ENCODE assay signal across 1 cellular context in the genomic region with DNA sequence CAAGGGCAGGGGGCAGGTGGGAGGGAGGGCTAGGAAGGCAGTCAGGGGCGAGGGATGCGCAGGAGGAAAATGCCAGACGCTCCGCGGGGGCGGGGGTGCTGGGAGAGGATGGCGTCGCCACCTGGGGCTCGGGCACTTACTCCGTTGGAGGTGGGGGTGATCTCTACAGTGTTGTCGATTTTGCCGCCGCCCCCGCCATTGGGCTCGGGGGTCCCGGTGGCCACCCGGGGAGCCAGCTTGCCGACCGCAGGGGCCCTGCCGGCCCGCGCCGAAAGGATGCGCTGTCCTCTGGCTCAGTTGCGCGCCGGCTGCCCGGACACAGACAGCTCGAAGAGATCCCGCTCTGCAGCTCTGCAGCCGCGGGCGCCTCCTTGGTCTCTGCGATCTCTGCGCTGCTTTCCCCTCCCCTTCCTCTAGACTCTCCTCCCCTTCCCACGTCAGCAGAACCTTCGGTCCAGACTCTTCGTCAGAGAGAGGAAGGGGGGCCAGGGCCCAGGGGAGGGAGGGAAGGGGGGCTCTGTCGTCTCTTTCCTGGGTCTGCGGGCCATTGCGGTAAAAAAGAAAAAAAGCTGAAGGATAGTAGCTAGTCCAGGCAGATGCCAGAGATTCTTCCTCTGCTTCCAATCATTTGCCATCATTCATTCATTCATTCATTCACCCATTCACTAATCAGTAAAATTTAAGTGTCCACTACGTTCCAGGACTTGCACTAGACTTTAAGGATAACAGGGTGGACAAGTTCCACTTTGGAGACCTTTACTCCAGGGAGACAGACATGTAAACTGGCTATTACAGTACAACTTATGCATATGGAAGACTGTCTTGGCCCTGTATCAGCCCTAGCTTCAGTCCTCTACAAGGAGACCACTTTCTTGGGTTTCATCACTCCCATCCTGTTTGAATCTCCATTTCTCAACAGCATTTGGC.
TF ChIP-seq lines count a peak whose summit lies in the region.

Gene SLC22A17 (minus strand): TSS at position 382 of the 927 bp plus-strand sequence.

TF ChIP-seq in HepG2, 621 proteins besides CTCF, POLR2A, EP300 and RAD21 (continued from another document and continues in another):
- TF ChIP-seq ZNF704 (CRISPR knock-in tag; IDR thresholded peaks at IDR 0.05; ENCODE audit: borderline replicate concordance) (no peak), NCOA5 (CRISPR knock-in tag; IDR thresholded peaks at IDR 0.05) (no peak), ARID5B (CRISPR knock-in tag; IDR thresholded peaks at IDR 0.05) (no peak), HNRNPL (IDR thresholded peaks at IDR 0.05; ENCODE audit: low read depth, low read length) (no peak), ATF7 (IDR thresholded peaks at IDR 0.05) (no peak), ATF7 (CRISPR knock-in tag; IDR thresholded peaks at IDR 0.05) (no peak), ZNF766 (CRISPR knock-in tag; IDR thresholded peaks at IDR 0.05; ENCODE audit: borderline replicate concordance) (no peak), USF2 (IDR thresholded peaks at IDR 0.05; ENCODE audit: low read depth, low read length) (no peak), USF2 (CRISPR knock-in tag; IDR thresholded peaks at IDR 0.05; ENCODE audit: borderline replicate concordance) (no peak), ZNF674 (CRISPR knock-in tag; IDR thresholded peaks at IDR 0.05; ENCODE audit: low read depth) (no peak), HOXA9 (CRISPR knock-in tag; IDR thresholded peaks at IDR 0.05; ENCODE audit: borderline replicate concordance) (0 out of 2 replicates have a peak, but pooled peaks have one; percentile 50), HMG20B (CRISPR knock-in tag; conservative IDR thresholded peaks at IDR 0.05) (no peak), ZNF775 (CRISPR knock-in tag; IDR thresholded peaks at IDR 0.05; ENCODE audit: borderline replicate concordance) (no peak), SP4 (CRISPR knock-in tag; IDR thresholded peaks at IDR 0.05) (0 out of 2 replicates have a peak, but pooled peaks have one; percentile 18), ZFP37 (CRISPR knock-in tag; IDR thresholded peaks at IDR 0.05; ENCODE audit: borderline replicate concordance) (no peak), POLR2AphosphoS5 (IDR thresholded peaks at IDR 0.05; ENCODE audit: low read depth, low read length) (no peak), RFXANK (CRISPR knock-in tag; IDR thresholded peaks at IDR 0.05) (no peak), ZBTB7B (CRISPR knock-in tag; IDR thresholded peaks at IDR 0.05) (no peak), RBFOX2 (IDR thresholded peaks at IDR 0.05; ENCODE audit: low read depth, low read length) (no peak), NONO (IDR thresholded peaks at IDR 0.05) (no peak), NONO (CRISPR knock-in tag; conservative IDR thresholded peaks at IDR 0.05) (no peak), ESRRA (CRISPR knock-in tag; IDR thresholded peaks at IDR 0.05; ENCODE audit: low read depth) (no peak), SRSF4 (IDR thresholded peaks at IDR 0.05; ENCODE audit: low read depth, low read length, poor library complexity, severe bottlenecking) (no peak), ZNF282 (IDR thresholded peaks at IDR 0.05; ENCODE audit: partially characterized antibody) (no peak), SYNCRIP (IDR thresholded peaks at IDR 0.05; ENCODE audit: insufficient read depth, low read depth, low read length) (no peak), DMTF1 (CRISPR knock-in tag; IDR thresholded peaks at IDR 0.05) (no peak), ZSCAN30 (CRISPR knock-in tag; IDR thresholded peaks at IDR 0.05) (no peak), HOXA7 (CRISPR knock-in tag; IDR thresholded peaks at IDR 0.05) (no peak), PRDM10 (CRISPR knock-in tag; IDR thresholded peaks at IDR 0.05; ENCODE audit: low read depth) (no peak)
- TF ChIP-seq, protein P1, sequence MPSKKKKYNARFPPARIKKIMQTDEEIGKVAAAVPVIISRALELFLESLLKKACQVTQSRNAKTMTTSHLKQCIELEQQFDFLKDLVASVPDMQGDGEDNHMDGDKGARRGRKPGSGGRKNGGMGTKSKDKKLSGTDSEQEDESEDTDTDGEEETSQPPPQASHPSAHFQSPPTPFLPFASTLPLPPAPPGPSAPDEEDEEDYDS (CRISPR knock-in tag; IDR thresholded peaks at IDR 0.05) = no peak
- TF ChIP-seq, protein P2, sequence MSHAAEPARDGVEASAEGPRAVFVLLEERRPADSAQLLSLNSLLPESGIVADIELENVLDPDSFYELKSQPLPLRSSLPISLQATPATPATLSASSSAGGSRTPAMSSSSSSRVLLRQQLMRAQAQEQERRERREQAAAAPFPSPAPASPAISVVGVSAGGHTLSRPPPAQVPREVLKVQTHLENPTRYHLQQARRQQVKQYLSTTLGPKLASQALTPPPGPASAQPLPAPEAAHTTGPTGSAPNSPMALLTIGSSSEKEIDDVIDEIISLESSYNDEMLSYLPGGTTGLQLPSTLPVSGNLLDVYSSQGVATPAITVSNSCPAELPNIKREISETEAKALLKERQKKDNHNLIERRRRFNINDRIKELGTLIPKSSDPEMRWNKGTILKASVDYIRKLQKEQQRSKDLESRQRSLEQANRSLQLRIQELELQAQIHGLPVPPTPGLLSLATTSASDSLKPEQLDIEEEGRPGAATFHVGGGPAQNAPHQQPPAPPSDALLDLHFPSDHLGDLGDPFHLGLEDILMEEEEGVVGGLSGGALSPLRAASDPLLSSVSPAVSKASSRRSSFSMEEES (CRISPR knock-in tag; IDR thresholded peaks at IDR 0.05) = no peak
- TF ChIP-seq, protein P3, sequence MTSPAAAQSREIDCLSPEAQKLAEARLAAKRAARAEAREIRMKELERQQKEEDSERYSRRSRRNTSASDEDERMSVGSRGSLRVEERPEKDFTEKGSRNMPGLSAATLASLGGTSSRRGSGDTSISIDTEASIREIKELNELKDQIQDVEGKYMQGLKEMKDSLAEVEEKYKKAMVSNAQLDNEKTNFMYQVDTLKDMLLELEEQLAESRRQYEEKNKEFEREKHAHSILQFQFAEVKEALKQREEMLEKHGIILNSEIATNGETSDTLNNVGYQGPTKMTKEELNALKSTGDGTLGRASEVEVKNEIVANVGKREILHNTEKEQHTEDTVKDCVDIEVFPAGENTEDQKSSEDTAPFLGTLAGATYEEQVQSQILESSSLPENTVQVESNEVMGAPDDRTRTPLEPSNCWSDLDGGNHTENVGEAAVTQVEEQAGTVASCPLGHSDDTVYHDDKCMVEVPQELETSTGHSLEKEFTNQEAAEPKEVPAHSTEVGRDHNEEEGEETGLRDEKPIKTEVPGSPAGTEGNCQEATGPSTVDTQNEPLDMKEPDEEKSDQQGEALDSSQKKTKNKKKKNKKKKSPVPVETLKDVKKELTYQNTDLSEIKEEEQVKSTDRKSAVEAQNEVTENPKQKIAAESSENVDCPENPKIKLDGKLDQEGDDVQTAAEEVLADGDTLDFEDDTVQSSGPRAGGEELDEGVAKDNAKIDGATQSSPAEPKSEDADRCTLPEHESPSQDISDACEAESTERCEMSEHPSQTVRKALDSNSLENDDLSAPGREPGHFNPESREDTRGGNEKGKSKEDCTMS (CRISPR knock-in tag; conservative IDR thresholded peaks at IDR 0.05) = no peak
- TF ChIP-seq, protein P4, sequence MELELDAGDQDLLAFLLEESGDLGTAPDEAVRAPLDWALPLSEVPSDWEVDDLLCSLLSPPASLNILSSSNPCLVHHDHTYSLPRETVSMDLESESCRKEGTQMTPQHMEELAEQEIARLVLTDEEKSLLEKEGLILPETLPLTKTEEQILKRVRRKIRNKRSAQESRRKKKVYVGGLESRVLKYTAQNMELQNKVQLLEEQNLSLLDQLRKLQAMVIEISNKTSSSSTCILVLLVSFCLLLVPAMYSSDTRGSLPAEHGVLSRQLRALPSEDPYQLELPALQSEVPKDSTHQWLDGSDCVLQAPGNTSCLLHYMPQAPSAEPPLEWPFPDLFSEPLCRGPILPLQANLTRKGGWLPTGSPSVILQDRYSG (CRISPR knock-in tag; IDR thresholded peaks at IDR 0.05) = no peak
- TF ChIP-seq, protein P5, sequence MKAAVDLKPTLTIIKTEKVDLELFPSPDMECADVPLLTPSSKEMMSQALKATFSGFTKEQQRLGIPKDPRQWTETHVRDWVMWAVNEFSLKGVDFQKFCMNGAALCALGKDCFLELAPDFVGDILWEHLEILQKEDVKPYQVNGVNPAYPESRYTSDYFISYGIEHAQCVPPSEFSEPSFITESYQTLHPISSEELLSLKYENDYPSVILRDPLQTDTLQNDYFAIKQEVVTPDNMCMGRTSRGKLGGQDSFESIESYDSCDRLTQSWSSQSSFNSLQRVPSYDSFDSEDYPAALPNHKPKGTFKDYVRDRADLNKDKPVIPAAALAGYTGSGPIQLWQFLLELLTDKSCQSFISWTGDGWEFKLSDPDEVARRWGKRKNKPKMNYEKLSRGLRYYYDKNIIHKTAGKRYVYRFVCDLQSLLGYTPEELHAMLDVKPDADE (CRISPR knock-in tag; IDR thresholded peaks at IDR 0.05) = no peak
